Comparison of ENCODE assay signal across 8 cellular contexts in the genomic region with DNA sequence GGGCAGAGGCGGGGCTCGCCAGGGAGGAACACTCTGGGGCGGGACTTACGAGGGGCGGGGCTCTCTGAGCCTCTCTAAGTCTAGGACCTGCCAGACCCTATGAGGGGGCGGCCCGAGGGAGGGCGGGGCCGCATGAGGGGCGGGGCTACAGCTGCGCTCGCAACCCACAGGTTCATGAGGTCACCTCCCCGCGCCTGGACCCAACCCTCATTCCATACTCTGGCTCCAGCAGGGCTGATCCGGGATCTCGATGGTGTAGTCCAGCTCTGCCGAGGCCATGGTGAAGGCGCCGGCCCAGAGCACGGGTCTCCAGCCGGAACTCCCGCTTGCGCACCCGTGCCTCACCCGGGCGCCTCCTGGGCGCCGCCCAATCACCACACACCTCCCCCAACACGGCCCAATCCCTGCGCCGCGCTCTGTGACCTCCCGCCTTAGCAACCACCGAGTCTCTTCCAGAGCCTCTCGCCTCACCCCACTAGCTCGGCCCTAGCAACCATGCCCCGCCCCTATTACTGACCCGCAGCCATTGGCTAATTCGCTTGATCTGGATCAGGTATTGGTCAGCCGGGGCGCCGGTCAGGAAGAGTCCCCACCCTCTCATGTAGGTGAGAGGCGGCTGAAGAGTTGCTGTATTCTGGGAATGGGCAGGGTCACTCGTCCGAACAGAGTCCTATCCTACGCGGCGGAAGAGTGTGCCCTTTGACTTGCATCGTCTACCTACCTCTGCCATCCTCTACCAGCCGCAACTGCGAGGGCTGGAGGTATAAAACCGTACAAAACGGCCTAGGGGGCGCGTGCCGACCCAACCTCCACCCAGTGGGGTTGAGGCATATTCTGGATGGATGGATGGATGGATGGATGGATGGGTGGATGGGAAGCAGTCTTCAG. TPM values are rescaled to one million over a fixed set of nuclear protein-coding genes. Genes with fewer than 3 reads are reported as not detected.
DNase-seq lines count a peak whose midpoint lies in the region; ATAC-seq, FAIRE-seq and TF ChIP-seq lines count a peak whose summit lies in the region.

A gene (plus strand): TSS at position 602 of the 888 bp plus-strand sequence. CDS start 14,984 bp downstream, outside the sequence.
A gene (minus strand): TSS at position 369 of the 888 bp plus-strand sequence. CDS start 90 bp downstream, at position 279.

- H3K27ac ChIP-seq in GM23248 (peak within 1 kb of the TSS; percentile 86), Karpas-422 (ENCODE audit: low read length) (peak within 1 kb of the TSS; percentile 93), fibroblast of lung (ENCODE audit: insufficient read depth, low read length) (peak within 1 kb of the TSS; percentile 83)
- H3K27ac ChIP-seq in naive thymus-derived CD4-positive, alpha-beta T cell (ENCODE audit: low read depth, low read length), result peak within 1 kb of the TSS; percentile 76

- no peaks in the 10 kb centered on the region for H3K36me3 ChIP-seq in GM23248 (ENCODE audit: low read depth)
- H3K36me3 ChIP-seq in Karpas-422 (ENCODE audit: insufficient read depth, low read length), result 0 out of 2 replicates have a peak, but pooled peaks cover under 1% of the 10 kb centered on the region
- no peaks in the 10 kb centered on the region for H3K36me3 ChIP-seq in fibroblast of lung (ENCODE audit: control insufficient read depth, insufficient read depth, low read length)
- no peaks in the 10 kb centered on the region for H3K36me3 ChIP-seq in naive thymus-derived CD4-positive, alpha-beta T cell (ENCODE audit: control insufficient read depth in 2 of 3, insufficient read depth in 3 of 3, low read length in 3 of 3)

- H3K4me3 Mint-ChIP-seq in activated T-helper 17 cell treated with anti-CD3 and anti-CD28 coated beads, Interleukin-2, amount 50 U/mL, for 72 hours, result peak within 1 kb of the TSS; percentile 85
- peak within 1 kb of the TSS; percentile 83 to 94 (median 91) for H3K4me3 Mint-ChIP-seq in naive thymus-derived CD4-positive, alpha-beta T cell
- H3K4me3 Mint-ChIP-seq in stimulated activated memory B cell treated with anti-CD40 and anti-IgM and Interleukin-4, amounts not matched to agents 10 μg/mL and 1 μg/mL and 100 μg/mL, for 72 hours, result peak within 1 kb of the TSS; percentile 94

- in situ Hi-C loops in GM23248 (cut with MboI), result no loop called here

- H3K9me3 ChIP-seq in GM23248 (ENCODE audit: low read depth) (no peaks in the 10 kb centered on the region), Karpas-422 (ENCODE audit: low read length) (no peaks in the 10 kb centered on the region), fibroblast of lung (ENCODE audit: control insufficient read depth, insufficient read depth, low read depth, low read length) (no peaks in the 10 kb centered on the region)
- no peaks in the 10 kb centered on the region for H3K9me3 ChIP-seq in naive thymus-derived CD4-positive, alpha-beta T cell (ENCODE audit: control insufficient read depth in 2 of 3, low read length in 3 of 3)

- H3K9me3 Mint-ChIP-seq in activated T-helper 17 cell treated with anti-CD3 and anti-CD28 coated beads, Interleukin-2, amount 50 U/mL, for 72 hours, result no peaks in the 10 kb centered on the region
- no peaks in the 10 kb centered on the region for H3K9me3 Mint-ChIP-seq in naive thymus-derived CD4-positive, alpha-beta T cell
- no peaks in the 10 kb centered on the region for H3K9me3 Mint-ChIP-seq in stimulated activated memory B cell treated with anti-CD40 and anti-IgM and Interleukin-4, amounts not matched to agents 10 μg/mL and 1 μg/mL and 100 μg/mL, for 72 hours

- no peaks in the 10 kb centered on the region for H3K9me2 ChIP-seq in GM23248 (ENCODE audit: insufficient read depth)
- no peaks in the 10 kb centered on the region for H3K9me2 ChIP-seq in Karpas-422 (replicated peaks; ENCODE audit: insufficient read depth, low read length)

- H3K27me3 Mint-ChIP-seq in activated T-helper 17 cell treated with anti-CD3 and anti-CD28 coated beads, Interleukin-2, amount 50 U/mL, for 72 hours, result no peaks in the 10 kb centered on the region
- H3K27me3 Mint-ChIP-seq in naive thymus-derived CD4-positive, alpha-beta T cell, result no peaks in the 10 kb centered on the region
- no peaks in the 10 kb centered on the region for H3K27me3 Mint-ChIP-seq in stimulated activated memory B cell treated with anti-CD40 and anti-IgM and Interleukin-4, amounts not matched to agents 10 μg/mL and 1 μg/mL and 100 μg/mL, for 72 hours

- H2AFZ ChIP-seq in GM23248 (peak within 1 kb of the TSS; percentile 92), Karpas-422 (ENCODE audit: low read length) (no peak within 1 kb of the TSS; the same call in 1 of the 2 replicates), fibroblast of lung (ENCODE audit: low read length) (peak within 1 kb of the TSS; percentile 60)

- POLR2A ChIA-PET in naive thymus-derived CD4-positive, alpha-beta T cell (lab: Charles Lee), result interaction anchor here (0.6 to 3.1 kb wide), 17 partner anchors 9 to 665 kb away, joined by 3 to 24 read pairs (median 5); a partner anchor contains a TSS

- H3K79me2 ChIP-seq in GM23248 (ENCODE audit: insufficient read depth) (no peaks in the 10 kb centered on the region), Karpas-422 (ENCODE audit: low read length) (peaks cover 11% of the 10 kb centered on the region; the same call in 1 of the 2 replicates), fibroblast of lung (ENCODE audit: control insufficient read depth, insufficient read depth, low read length) (no peaks in the 10 kb centered on the region)

- peak within 1 kb of the TSS; percentile 83 for H3K27ac Mint-ChIP-seq in activated T-helper 17 cell treated with anti-CD3 and anti-CD28 coated beads, Interleukin-2, amount 50 U/mL, for 72 hours
- peak within 1 kb of the TSS; percentile 84 to 94 (median 91) for H3K27ac Mint-ChIP-seq in naive thymus-derived CD4-positive, alpha-beta T cell
- peak within 1 kb of the TSS; percentile 84 for H3K27ac Mint-ChIP-seq in stimulated activated memory B cell treated with anti-CD40 and anti-IgM and Interleukin-4, amounts not matched to agents 10 μg/mL and 1 μg/mL and 100 μg/mL, for 72 hours

- H3K4me1 ChIP-seq in GM23248 (ENCODE audit: insufficient read depth), result peaks cover 24% of the 10 kb centered on the region
- peaks cover 63% of the 10 kb centered on the region for H3K4me1 ChIP-seq in Karpas-422 (ENCODE audit: low read length)
- peaks cover 16% of the 10 kb centered on the region for H3K4me1 ChIP-seq in fibroblast of lung (ENCODE audit: control insufficient read depth, extremely low read depth, insufficient read depth, low read length)
- H3K4me1 ChIP-seq in naive thymus-derived CD4-positive, alpha-beta T cell (ENCODE audit: control insufficient read depth in 2 of 2, insufficient read depth in 2 of 2, low read length in 2 of 2), result peaks cover 0 to 6% of the 10 kb centered on the region in 2 donors

- no peaks in the 10 kb centered on the region for H4K20me1 ChIP-seq in GM23248 (ENCODE audit: insufficient read depth)
- H4K20me1 ChIP-seq in Karpas-422 (ENCODE audit: insufficient read depth, low read depth, low read length), result peaks cover 9% of the 10 kb centered on the region; the same call in 1 of the 2 replicates
- no peaks in the 10 kb centered on the region for H4K20me1 ChIP-seq in fibroblast of lung (ENCODE audit: control insufficient read depth, extremely low read depth, insufficient read depth, low read length)

- H3K27me3 ChIP-seq in GM23248 (replicated peaks; ENCODE audit: insufficient read depth) (no peaks in the 10 kb centered on the region), Karpas-422 (ENCODE audit: low read length) (no peaks in the 10 kb centered on the region), fibroblast of lung (ENCODE audit: control insufficient read depth, insufficient read depth, low read length) (no peaks in the 10 kb centered on the region)
- H3K27me3 ChIP-seq in naive thymus-derived CD4-positive, alpha-beta T cell (ENCODE audit: control insufficient read depth in 2 of 2, insufficient read depth in 2 of 2, low read length in 2 of 2), result no peaks in the 10 kb centered on the region

- peaks cover 18% of the 10 kb centered on the region for H3F3A ChIP-seq in GM23248 (ENCODE audit: insufficient read depth)

- no peak for TF ChIP-seq CTCF in fibroblast of lung (conservative IDR thresholded peaks at IDR 0.05 in 1 of 2, IDR thresholded peaks at IDR 0.05 in 1 of 2; ENCODE audit: low read depth in 1 of 2, low read length in 2 of 2)

- H3K9ac ChIP-seq in GM23248 (peak within 1 kb of the TSS; percentile 82), Karpas-422 (ENCODE audit: low read length) (peak within 1 kb of the TSS; percentile 85), fibroblast of lung (ENCODE audit: insufficient read depth, low read length) (peak within 1 kb of the TSS; percentile 79)

- H3K4me1 Mint-ChIP-seq in activated T-helper 17 cell treated with anti-CD3 and anti-CD28 coated beads, Interleukin-2, amount 50 U/mL, for 72 hours, result peaks cover 18% of the 10 kb centered on the region
- H3K4me1 Mint-ChIP-seq in naive thymus-derived CD4-positive, alpha-beta T cell, result peaks cover 13 to 34% (median 23%) of the 10 kb centered on the region in 7 donors
- peaks cover 24% of the 10 kb centered on the region for H3K4me1 Mint-ChIP-seq in stimulated activated memory B cell treated with anti-CD40 and anti-IgM and Interleukin-4, amounts not matched to agents 10 μg/mL and 1 μg/mL and 100 μg/mL, for 72 hours

- DNase-seq in Daoy (ENCODE audit: low read depth), result peak; percentile 99
- DNase-seq in GM23248, result peak; percentile 99
- DNase-seq in Karpas-422, result peak; percentile 100
- peak; percentile 97 for DNase-seq in RCC 7860 (ENCODE audit: low spot score)
- DNase-seq in fibroblast of lung (ENCODE audit: low read depth in 2 of 2), result peak; percentile 99
- DNase-seq in naive thymus-derived CD4-positive, alpha-beta T cell, result peak; percentile 91 to 96 (median 95)

- peak; percentile 86 for FAIRE-seq in RCC 7860 (lab: Jason Lieb, UNC)

- H3K4me3 ChIP-seq in GM23248 (peak within 1 kb of the TSS; percentile 74), Karpas-422 (ENCODE audit: low read length) (peak within 1 kb of the TSS; percentile 82), fibroblast of lung (replicated peaks in 1 of 4; ENCODE audit: control extremely low read depth in 1 of 4, insufficient read depth in 1 of 4, low read depth in 3 of 4, low read length in 4 of 4) (peak within 1 kb of the TSS; percentile 40 to 77 (median 60))
- H3K4me3 ChIP-seq in naive thymus-derived CD4-positive, alpha-beta T cell (ENCODE audit: low read length), result peak within 1 kb of the TSS; percentile 81

- intact Hi-C loops in naive thymus-derived CD4-positive, alpha-beta T cell (cut with micrococcal nuclease), result loop anchor here (1.0 to 2.0 kb wide), 17 partner anchors 22 to 1572 kb away; a partner anchor contains a TSS

- H3K4me2 ChIP-seq in GM23248 (ENCODE audit: unreplicated experiment), result peak within 1 kb of the TSS; percentile 83
- peak within 1 kb of the TSS; percentile 91 for H3K4me2 ChIP-seq in Karpas-422 (ENCODE audit: low read depth, low read length, poor library complexity, severe bottlenecking)
- peak within 1 kb of the TSS; percentile 84 for H3K4me2 ChIP-seq in fibroblast of lung (ENCODE audit: extremely low read depth, insufficient read depth, low read length)

- CTCF ChIA-PET in naive thymus-derived CD4-positive, alpha-beta T cell (lab: Charles Lee), result interaction anchor here (0.6 to 2.0 kb wide), 5 partner anchors 22 to 1039 kb away, joined by 3 to 10 read pairs (median 4); a partner anchor contains a TSS

- 2 to 3% methylated on average over 46 to 54 of the region's 56 CpGs for WGBS in GM23248 (ENCODE audit: low coverage in 1 of 2, low lambda C conversion rate in 2 of 2, missing lambda C conversion rate in 2 of 2), 2 experiments

- H3K36me3 Mint-ChIP-seq in activated T-helper 17 cell treated with anti-CD3 and anti-CD28 coated beads, Interleukin-2, amount 50 U/mL, for 72 hours (ENCODE audit: low read depth), result no peaks in the 10 kb centered on the region
- no peaks in the 10 kb centered on the region for H3K36me3 Mint-ChIP-seq in naive thymus-derived CD4-positive, alpha-beta T cell
- no peaks in the 10 kb centered on the region for H3K36me3 Mint-ChIP-seq in stimulated activated memory B cell treated with anti-CD40 and anti-IgM and Interleukin-4, amounts not matched to agents 10 μg/mL and 1 μg/mL and 100 μg/mL, for 72 hours

- ATAC-seq in activated T-helper 17 cell treated with anti-CD3 and anti-CD28 coated beads, Interleukin-2, amount 50 U/mL, for 72 hours (replicated peaks), result peak; percentile 95
- peak; percentile 94 for ATAC-seq in naive thymus-derived CD4-positive, alpha-beta T cell
- peak; percentile 98 for ATAC-seq in stimulated activated memory B cell treated with anti-CD40 and anti-IgM and Interleukin-4, amounts not matched to agents 10 μg/mL and 1 μg/mL and 100 μg/mL, for 72 hours

RNA-seq across cellular contexts. Expression of the first gene that starts in this region (rescaled TPM):
- total RNA-seq in Daoy (2014; rRNA removed; shearing (Covaris generic)), result not detected in 2 replicates
- 0.51 and 1.4 TPM in 2 replicates for total RNA-seq in GM23248 (2014; rRNA removed; shearing (Covaris generic))
- 1.5 and 1.6 TPM in 2 replicates for polyA plus RNA-seq in GM23248 (2016; fragmentation: Nextera tagmentation; extraction: Ambion mirVana)
- total RNA-seq in Karpas-422 (2014; rRNA removed; shearing (Covaris generic); ENCODE audit: low replicate concordance), result 5.4 and 7.7 TPM in 2 replicates
- total RNA-seq in activated T-helper 17 cell treated with anti-CD3 and anti-CD28 coated beads, Interleukin-2, amount 50 U/mL, for 72 hours, result 10 to 100 TPM; 10.7 to 65.8 TPM
- total RNA-seq in fibroblast of lung, result 2.3 and 6.4 TPM in 2 replicates
- 0.75 and 2.4 TPM in 2 replicates for polyA plus RNA-seq in fibroblast of lung
- polyA plus RNA-seq in fibroblast of lung (2012), result 0.27 and 1.0 TPM in 2 replicates
- not detected in 2 replicates for polyA minus RNA-seq in fibroblast of lung (ENCODE audit: low replicate concordance)
- total RNA-seq in naive thymus-derived CD4-positive, alpha-beta T cell, result 100 to 1,000 TPM in 1 of 5 experiments, 10 to 100 TPM in 4; 65.8 to 205 (median 87.0) TPM
- 10 to 100 TPM; 32.8 to 41.0 TPM for polyA plus RNA-seq in naive thymus-derived CD4-positive, alpha-beta T cell

RNA-seq across cellular contexts. Expression of the second gene that starts in this region (rescaled TPM):
- total RNA-seq in Daoy (2014; rRNA removed; shearing (Covaris generic)), result 5.5 and 8.2 TPM in 2 replicates
- 4.4 and 5.9 TPM in 2 replicates for total RNA-seq in GM23248 (2014; rRNA removed; shearing (Covaris generic))
- polyA plus RNA-seq in GM23248 (2016; fragmentation: Nextera tagmentation; extraction: Ambion mirVana), result 10.1 and 12.7 TPM in 2 replicates
- total RNA-seq in Karpas-422 (2014; rRNA removed; shearing (Covaris generic); ENCODE audit: low replicate concordance), result 10.7 and 13.9 TPM in 2 replicates
- total RNA-seq in activated T-helper 17 cell treated with anti-CD3 and anti-CD28 coated beads, Interleukin-2, amount 50 U/mL, for 72 hours, result 1 to 10 TPM; 3.5 to 4.2 TPM
- 5.6 and 8.1 TPM in 2 replicates for total RNA-seq in fibroblast of lung
- polyA plus RNA-seq in fibroblast of lung, result 11.6 and 12.4 TPM in 2 replicates
- 16.4 and 16.8 TPM in 2 replicates for polyA plus RNA-seq in fibroblast of lung (2012)
- polyA minus RNA-seq in fibroblast of lung (ENCODE audit: low replicate concordance), result 15.9 and 37.0 TPM in 2 replicates
- 1 to 10 TPM; 1.6 to 3.5 (median 1.9) TPM for total RNA-seq in naive thymus-derived CD4-positive, alpha-beta T cell
- 1 to 10 TPM; 2.9 to 3.5 TPM for polyA plus RNA-seq in naive thymus-derived CD4-positive, alpha-beta T cell

Comparison
In these comparisons a context has a peak if more than half of its experiments do, and no peak if none do; other contexts are left out.
1. Peak in every context shown above with its lines: DNase-seq, ATAC-seq, H3K4me3 ChIP-seq and H3K27ac ChIP-seq.
2. RNA of the first gene that starts in this region (polyA plus RNA-seq): 32.8 to 41.0 TPM in naive thymus-derived CD4-positive, alpha-beta T cell; 0.27 to 2.4 TPM in fibroblast of lung and 1.5 to 1.6 TPM in GM23248; every median in the first group is over 4 times any median in the second.